Comparison of ENCODE assay signal across 1 cellular context in genomic region chr19:10764340-10764894, GRCh38.
TF ChIP-seq lines count a peak whose summit lies in the region.

No MANE protein-coding gene starts in this region.

TF ChIP-seq in HepG2, 621 proteins besides CTCF, POLR2A, EP300 and RAD21 (continued from another document and continues in another):
- TF ChIP-seq ZMAT3 (CRISPR knock-in tag; conservative IDR thresholded peaks at IDR 0.05), result peak; percentile 96
- TF ChIP-seq KDM4B (CRISPR knock-in tag; IDR thresholded peaks at IDR 0.05), result peak; percentile 85; the same call in 1 of the 2 replicates
- TF ChIP-seq AGO2 (optimal IDR thresholded peaks at IDR 0.05; ENCODE audit: low read depth, low read length), result no peak
- no peak; the same call in 1 of the 2 replicates for TF ChIP-seq WIZ (CRISPR knock-in tag; IDR thresholded peaks at IDR 0.05)
- TF ChIP-seq MTF1 (CRISPR knock-in tag; IDR thresholded peaks at IDR 0.05), result no peak
- TF ChIP-seq RBFOX2 (IDR thresholded peaks at IDR 0.05; ENCODE audit: low read depth, low read length), result no peak
- 0 out of 2 replicates have a peak, but pooled peaks have one; percentile 64 for TF ChIP-seq ZSCAN29 (CRISPR knock-in tag; conservative IDR thresholded peaks at IDR 0.05)
- TF ChIP-seq ATF7-NPFF (CRISPR knock-in tag; IDR thresholded peaks at IDR 0.05; ENCODE audit: low read depth), result no peak
- TF ChIP-seq ZNF781 (CRISPR knock-in tag; IDR thresholded peaks at IDR 0.05; ENCODE audit: borderline replicate concordance, not compliant biosample characterization), result no peak
- no peak for TF ChIP-seq ZNF7 (CRISPR knock-in tag; IDR thresholded peaks at IDR 0.05)
- peak; percentile 56; the same call in 1 of the 2 replicates for TF ChIP-seq ZFY (CRISPR knock-in tag; IDR thresholded peaks at IDR 0.05)
- no peak for TF ChIP-seq TCF12 (IDR thresholded peaks at IDR 0.05)
- peak; percentile 78; the same call in 1 of the 2 replicates for TF ChIP-seq TCF12 (CRISPR knock-in tag; IDR thresholded peaks at IDR 0.05)
- no peak for TF ChIP-seq ZNF30 (CRISPR knock-in tag; IDR thresholded peaks at IDR 0.05)
- TF ChIP-seq, protein P1, sequence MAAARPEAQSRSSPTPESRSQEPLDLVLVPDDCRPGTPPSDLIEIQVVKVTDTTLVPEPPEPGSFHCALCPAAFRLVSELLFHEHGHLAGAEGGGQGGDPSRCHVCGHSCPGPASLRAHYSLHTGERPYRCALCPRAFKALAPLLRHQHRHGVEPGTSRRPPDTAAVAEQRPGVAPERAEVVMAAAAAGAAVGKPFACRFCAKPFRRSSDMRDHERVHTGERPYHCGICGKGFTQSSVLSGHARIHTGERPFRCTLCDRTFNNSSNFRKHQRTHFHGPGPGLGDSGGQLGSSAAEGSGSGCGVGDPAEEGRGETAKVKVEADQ (CRISPR knock-in tag; IDR thresholded peaks at IDR 0.05; ENCODE audit: borderline replicate concordance), result peak; percentile 69
- peak; percentile 51; the same call in 1 of the 2 replicates for TF ChIP-seq ZNF160 (CRISPR knock-in tag; IDR thresholded peaks at IDR 0.05)
- no peak for TF ChIP-seq KLF15 (CRISPR knock-in tag; IDR thresholded peaks at IDR 0.05; ENCODE audit: borderline replicate concordance)
- TF ChIP-seq CREBL2 (CRISPR knock-in tag; IDR thresholded peaks at IDR 0.05; ENCODE audit: borderline replicate concordance), result no peak
- peak; percentile 87 for TF ChIP-seq ZNF205 (CRISPR knock-in tag; IDR thresholded peaks at IDR 0.05)
- TF ChIP-seq GATAD1 (CRISPR knock-in tag; IDR thresholded peaks at IDR 0.05), result peak; percentile 79
- peak; percentile 86 for TF ChIP-seq SP4 (CRISPR knock-in tag; IDR thresholded peaks at IDR 0.05)
- TF ChIP-seq ZNF207 (IDR thresholded peaks at IDR 0.05; ENCODE audit: borderline replicate concordance), result no peak
- peak; percentile 67 for TF ChIP-seq SNAPC2 (CRISPR knock-in tag; IDR thresholded peaks at IDR 0.05)
- TF ChIP-seq REXO4 (CRISPR knock-in tag; IDR thresholded peaks at IDR 0.05; ENCODE audit: borderline replicate concordance), result no peak
- no peak for TF ChIP-seq FOXA1 (IDR thresholded peaks at IDR 0.05)
- peak; percentile 71; the same call in 1 of the 2 replicates for TF ChIP-seq FOXA1 (CRISPR knock-in tag; IDR thresholded peaks at IDR 0.05)
- peak; percentile 100 for TF ChIP-seq RARA (CRISPR knock-in tag; IDR thresholded peaks at IDR 0.05)
- TF ChIP-seq ZNF569 (CRISPR knock-in tag; IDR thresholded peaks at IDR 0.05; ENCODE audit: borderline replicate concordance), result no peak
- TF ChIP-seq ZNF441 (CRISPR knock-in tag; IDR thresholded peaks at IDR 0.05; ENCODE audit: borderline replicate concordance), result peak; percentile 81
- TF ChIP-seq TEF (CRISPR knock-in tag; IDR thresholded peaks at IDR 0.05), result no peak; the same call in 1 of the 2 replicates
- no peak for TF ChIP-seq ZNF549 (CRISPR knock-in tag; IDR thresholded peaks at IDR 0.05)
- TF ChIP-seq, protein P2, sequence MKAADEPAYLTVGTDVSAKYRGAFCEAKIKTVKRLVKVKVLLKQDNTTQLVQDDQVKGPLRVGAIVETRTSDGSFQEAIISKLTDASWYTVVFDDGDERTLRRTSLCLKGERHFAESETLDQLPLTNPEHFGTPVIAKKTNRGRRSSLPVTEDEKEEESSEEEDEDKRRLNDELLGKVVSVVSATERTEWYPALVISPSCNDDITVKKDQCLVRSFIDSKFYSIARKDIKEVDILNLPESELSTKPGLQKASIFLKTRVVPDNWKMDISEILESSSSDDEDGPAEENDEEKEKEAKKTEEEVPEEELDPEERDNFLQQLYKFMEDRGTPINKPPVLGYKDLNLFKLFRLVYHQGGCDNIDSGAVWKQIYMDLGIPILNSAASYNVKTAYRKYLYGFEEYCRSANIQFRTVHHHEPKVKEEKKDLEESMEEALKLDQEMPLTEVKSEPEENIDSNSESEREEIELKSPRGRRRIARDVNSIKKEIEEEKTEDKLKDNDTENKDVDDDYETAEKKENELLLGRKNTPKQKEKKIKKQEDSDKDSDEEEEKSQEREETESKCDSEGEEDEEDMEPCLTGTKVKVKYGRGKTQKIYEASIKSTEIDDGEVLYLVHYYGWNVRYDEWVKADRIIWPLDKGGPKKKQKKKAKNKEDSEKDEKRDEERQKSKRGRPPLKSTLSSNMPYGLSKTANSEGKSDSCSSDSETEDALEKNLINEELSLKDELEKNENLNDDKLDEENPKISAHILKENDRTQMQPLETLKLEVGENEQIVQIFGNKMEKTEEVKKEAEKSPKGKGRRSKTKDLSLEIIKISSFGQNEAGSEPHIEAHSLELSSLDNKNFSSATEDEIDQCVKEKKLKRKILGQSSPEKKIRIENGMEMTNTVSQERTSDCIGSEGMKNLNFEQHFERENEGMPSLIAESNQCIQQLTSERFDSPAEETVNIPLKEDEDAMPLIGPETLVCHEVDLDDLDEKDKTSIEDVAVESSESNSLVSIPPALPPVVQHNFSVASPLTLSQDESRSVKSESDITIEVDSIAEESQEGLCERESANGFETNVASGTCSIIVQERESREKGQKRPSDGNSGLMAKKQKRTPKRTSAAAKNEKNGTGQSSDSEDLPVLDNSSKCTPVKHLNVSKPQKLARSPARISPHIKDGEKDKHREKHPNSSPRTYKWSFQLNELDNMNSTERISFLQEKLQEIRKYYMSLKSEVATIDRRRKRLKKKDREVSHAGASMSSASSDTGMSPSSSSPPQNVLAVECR (CRISPR knock-in tag; IDR thresholded peaks at IDR 0.05; ENCODE audit: borderline replicate concordance), result peak; percentile 85; the same call in 1 of the 2 replicates
- TF ChIP-seq ZNF292 (CRISPR knock-in tag; IDR thresholded peaks at IDR 0.05; ENCODE audit: borderline replicate concordance, low read depth), result peak; percentile 44; the same call in 1 of the 2 replicates
- peak; percentile 43; the same call in 1 of the 2 replicates for TF ChIP-seq PHF8 (CRISPR knock-in tag; IDR thresholded peaks at IDR 0.05)
- 0 out of 2 replicates have a peak, but pooled peaks have one; percentile 65 for TF ChIP-seq SMYD3 (CRISPR knock-in tag; IDR thresholded peaks at IDR 0.05)
- TF ChIP-seq ZNF468 (CRISPR knock-in tag; IDR thresholded peaks at IDR 0.05), result no peak
- TF ChIP-seq THYN1 (CRISPR knock-in tag; IDR thresholded peaks at IDR 0.05; ENCODE audit: borderline replicate concordance, low read depth), result no peak
- peak; percentile 64; the same call in 1 of the 2 replicates for TF ChIP-seq BRF2 (CRISPR knock-in tag; IDR thresholded peaks at IDR 0.05)
- TF ChIP-seq HCFC1 (IDR thresholded peaks at IDR 0.05; ENCODE audit: low read depth, low read length), result no peak
- TF ChIP-seq ZNF280B (CRISPR knock-in tag; IDR thresholded peaks at IDR 0.05; ENCODE audit: borderline replicate concordance), result no peak; the same call in 1 of the 2 replicates
- peak in 1 of 2 experiments; percentile 95; a peak in 2 of 4 replicates for TF ChIP-seq KLF16 (CRISPR knock-in tag; IDR thresholded peaks at IDR 0.05)
- no peak for TF ChIP-seq ZFP82 (CRISPR knock-in tag; IDR thresholded peaks at IDR 0.05; ENCODE audit: borderline replicate concordance)
- TF ChIP-seq, protein P3, sequence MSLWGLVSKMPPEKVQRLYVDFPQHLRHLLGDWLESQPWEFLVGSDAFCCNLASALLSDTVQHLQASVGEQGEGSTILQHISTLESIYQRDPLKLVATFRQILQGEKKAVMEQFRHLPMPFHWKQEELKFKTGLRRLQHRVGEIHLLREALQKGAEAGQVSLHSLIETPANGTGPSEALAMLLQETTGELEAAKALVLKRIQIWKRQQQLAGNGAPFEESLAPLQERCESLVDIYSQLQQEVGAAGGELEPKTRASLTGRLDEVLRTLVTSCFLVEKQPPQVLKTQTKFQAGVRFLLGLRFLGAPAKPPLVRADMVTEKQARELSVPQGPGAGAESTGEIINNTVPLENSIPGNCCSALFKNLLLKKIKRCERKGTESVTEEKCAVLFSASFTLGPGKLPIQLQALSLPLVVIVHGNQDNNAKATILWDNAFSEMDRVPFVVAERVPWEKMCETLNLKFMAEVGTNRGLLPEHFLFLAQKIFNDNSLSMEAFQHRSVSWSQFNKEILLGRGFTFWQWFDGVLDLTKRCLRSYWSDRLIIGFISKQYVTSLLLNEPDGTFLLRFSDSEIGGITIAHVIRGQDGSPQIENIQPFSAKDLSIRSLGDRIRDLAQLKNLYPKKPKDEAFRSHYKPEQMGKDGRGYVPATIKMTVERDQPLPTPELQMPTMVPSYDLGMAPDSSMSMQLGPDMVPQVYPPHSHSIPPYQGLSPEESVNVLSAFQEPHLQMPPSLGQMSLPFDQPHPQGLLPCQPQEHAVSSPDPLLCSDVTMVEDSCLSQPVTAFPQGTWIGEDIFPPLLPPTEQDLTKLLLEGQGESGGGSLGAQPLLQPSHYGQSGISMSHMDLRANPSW (CRISPR knock-in tag; IDR thresholded peaks at IDR 0.05; ENCODE audit: borderline replicate concordance), result no peak
- no peak for TF ChIP-seq JDP2 (CRISPR knock-in tag; IDR thresholded peaks at IDR 0.05; ENCODE audit: borderline replicate concordance)
- TF ChIP-seq, protein P4, sequence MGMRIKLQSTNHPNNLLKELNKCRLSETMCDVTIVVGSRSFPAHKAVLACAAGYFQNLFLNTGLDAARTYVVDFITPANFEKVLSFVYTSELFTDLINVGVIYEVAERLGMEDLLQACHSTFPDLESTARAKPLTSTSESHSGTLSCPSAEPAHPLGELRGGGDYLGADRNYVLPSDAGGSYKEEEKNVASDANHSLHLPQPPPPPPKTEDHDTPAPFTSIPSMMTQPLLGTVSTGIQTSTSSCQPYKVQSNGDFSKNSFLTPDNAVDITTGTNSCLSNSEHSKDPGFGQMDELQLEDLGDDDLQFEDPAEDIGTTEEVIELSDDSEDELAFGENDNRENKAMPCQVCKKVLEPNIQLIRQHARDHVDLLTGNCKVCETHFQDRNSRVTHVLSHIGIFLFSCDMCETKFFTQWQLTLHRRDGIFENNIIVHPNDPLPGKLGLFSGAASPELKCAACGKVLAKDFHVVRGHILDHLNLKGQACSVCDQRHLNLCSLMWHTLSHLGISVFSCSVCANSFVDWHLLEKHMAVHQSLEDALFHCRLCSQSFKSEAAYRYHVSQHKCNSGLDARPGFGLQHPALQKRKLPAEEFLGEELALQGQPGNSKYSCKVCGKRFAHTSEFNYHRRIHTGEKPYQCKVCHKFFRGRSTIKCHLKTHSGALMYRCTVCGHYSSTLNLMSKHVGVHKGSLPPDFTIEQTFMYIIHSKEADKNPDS (CRISPR knock-in tag; IDR thresholded peaks at IDR 0.05), result no peak
- TF ChIP-seq ZNF576 (CRISPR knock-in tag; IDR thresholded peaks at IDR 0.05), result no peak
- TF ChIP-seq SPEN (CRISPR knock-in tag; IDR thresholded peaks at IDR 0.05; ENCODE audit: low read depth), result peak; percentile 88; the same call in 1 of the 2 replicates
- peak; percentile 67; the same call in 1 of the 2 replicates for TF ChIP-seq BCL3 (CRISPR knock-in tag; IDR thresholded peaks at IDR 0.05)
- no peak for TF ChIP-seq SMARCE1 (IDR thresholded peaks at IDR 0.05; ENCODE audit: borderline replicate concordance)
- TF ChIP-seq HDAC1 (CRISPR knock-in tag; IDR thresholded peaks at IDR 0.05), result peak; percentile 91
- no peak for TF ChIP-seq ZBTB7A (CRISPR knock-in tag; IDR thresholded peaks at IDR 0.05)
- no peak for TF ChIP-seq KDM1A (CRISPR knock-in tag; IDR thresholded peaks at IDR 0.05)
- TF ChIP-seq SIN3B (IDR thresholded peaks at IDR 0.05; ENCODE audit: low read length), result 0 out of 2 replicates have a peak, but pooled peaks have one; percentile 21
- TF ChIP-seq ESRRA (CRISPR knock-in tag; IDR thresholded peaks at IDR 0.05; ENCODE audit: low read depth), result peak; percentile 78; the same call in 1 of the 2 replicates
- TF ChIP-seq PAX8 (CRISPR knock-in tag; IDR thresholded peaks at IDR 0.05; ENCODE audit: borderline replicate concordance), result no peak
- no peak; the same call in 1 of the 2 replicates for TF ChIP-seq ZZZ3 (CRISPR knock-in tag; IDR thresholded peaks at IDR 0.05; ENCODE audit: borderline replicate concordance)
- TF ChIP-seq ZNF263 (CRISPR knock-in tag; IDR thresholded peaks at IDR 0.05), result no peak
- TF ChIP-seq NCOA1 (CRISPR knock-in tag; IDR thresholded peaks at IDR 0.05), result no peak
- no peak for TF ChIP-seq ARNT (IDR thresholded peaks at IDR 0.05)
